Comparison of ENCODE assay signal across 1 cellular context in the genomic region with DNA sequence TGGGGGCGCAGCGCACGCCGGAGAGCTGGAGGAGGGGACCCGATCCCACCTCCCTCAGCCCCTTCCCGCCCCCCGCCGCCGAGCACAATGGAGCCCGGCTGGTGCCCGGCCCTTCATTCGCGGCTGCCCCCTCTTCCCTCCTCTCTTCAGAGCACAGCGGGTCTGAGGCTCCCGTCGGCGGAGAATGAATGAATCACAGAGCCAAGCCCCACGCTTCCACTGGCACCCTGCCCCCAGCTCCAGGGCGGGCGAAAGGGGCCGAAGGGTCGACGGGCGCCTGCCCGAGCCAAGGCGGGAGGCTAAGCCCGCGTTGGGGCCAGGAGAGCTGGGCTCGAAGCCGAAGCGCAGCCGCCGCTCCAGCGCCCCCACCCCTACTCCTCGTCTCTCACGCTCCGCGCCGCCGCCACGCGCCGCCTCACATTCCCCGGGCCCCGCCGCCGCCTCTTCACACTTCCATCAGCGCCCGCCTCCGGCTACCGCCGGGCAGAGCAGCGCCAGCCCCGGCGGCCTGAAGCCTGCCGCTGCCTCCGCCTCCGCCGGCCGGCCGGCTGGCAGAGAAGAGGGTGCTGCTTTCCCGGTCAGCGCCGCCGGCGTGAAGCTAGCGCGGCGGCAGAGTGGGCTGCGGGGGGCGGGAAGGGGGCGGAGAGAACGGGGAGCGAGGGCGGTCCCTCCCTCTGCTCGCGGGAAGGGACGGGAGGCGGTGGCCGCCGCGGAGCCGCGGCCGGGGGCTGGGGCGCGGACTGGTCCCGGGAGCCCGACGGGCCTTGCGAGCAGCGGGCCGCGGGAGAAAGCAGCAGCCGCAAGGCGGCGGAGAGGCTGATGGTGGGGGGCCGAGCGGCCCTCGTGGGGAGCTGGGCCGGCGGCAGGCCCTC.
A peak's percentile ranks its signal among the peaks of the same experiment; 100 is the strongest.
TF ChIP-seq lines count a peak whose summit lies in the region.

A gene with protein sequence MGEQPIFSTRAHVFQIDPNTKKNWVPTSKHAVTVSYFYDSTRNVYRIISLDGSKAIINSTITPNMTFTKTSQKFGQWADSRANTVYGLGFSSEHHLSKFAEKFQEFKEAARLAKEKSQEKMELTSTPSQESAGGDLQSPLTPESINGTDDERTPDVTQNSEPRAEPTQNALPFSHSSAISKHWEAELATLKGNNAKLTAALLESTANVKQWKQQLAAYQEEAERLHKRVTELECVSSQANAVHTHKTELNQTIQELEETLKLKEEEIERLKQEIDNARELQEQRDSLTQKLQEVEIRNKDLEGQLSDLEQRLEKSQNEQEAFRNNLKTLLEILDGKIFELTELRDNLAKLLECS (minus strand): TSS at position 616 of the 872 bp plus-strand sequence. CDS start 1,360 bp downstream, outside the sequence.

TF ChIP-seq in HepG2, 621 proteins besides CTCF, POLR2A, EP300 and RAD21 (continued from another document and continues in another):
- peak; percentile 64; the same call in 1 of the 2 replicates for TF ChIP-seq JUNB (CRISPR knock-in tag; IDR thresholded peaks at IDR 0.05; ENCODE audit: borderline replicate concordance)
- TF ChIP-seq, protein P1, sequence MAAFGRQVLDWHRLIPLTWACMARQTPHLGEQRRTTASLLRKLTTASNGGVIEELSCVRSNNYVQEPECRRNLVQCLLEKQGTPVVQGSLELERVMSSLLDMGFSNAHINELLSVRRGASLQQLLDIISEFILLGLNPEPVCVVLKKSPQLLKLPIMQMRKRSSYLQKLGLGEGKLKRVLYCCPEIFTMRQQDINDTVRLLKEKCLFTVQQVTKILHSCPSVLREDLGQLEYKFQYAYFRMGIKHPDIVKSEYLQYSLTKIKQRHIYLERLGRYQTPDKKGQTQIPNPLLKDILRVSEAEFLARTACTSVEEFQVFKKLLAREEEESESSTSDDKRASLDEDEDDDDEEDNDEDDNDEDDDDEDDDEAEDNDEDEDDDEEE (CRISPR knock-in tag; IDR thresholded peaks at IDR 0.05): peak; percentile 79; the same call in 1 of the 2 replicates
- no peak for TF ChIP-seq RFX3 (CRISPR knock-in tag; IDR thresholded peaks at IDR 0.05)
- TF ChIP-seq ZNF136 (CRISPR knock-in tag; IDR thresholded peaks at IDR 0.05; ENCODE audit: low read depth): no peak
- TF ChIP-seq, protein P2, sequence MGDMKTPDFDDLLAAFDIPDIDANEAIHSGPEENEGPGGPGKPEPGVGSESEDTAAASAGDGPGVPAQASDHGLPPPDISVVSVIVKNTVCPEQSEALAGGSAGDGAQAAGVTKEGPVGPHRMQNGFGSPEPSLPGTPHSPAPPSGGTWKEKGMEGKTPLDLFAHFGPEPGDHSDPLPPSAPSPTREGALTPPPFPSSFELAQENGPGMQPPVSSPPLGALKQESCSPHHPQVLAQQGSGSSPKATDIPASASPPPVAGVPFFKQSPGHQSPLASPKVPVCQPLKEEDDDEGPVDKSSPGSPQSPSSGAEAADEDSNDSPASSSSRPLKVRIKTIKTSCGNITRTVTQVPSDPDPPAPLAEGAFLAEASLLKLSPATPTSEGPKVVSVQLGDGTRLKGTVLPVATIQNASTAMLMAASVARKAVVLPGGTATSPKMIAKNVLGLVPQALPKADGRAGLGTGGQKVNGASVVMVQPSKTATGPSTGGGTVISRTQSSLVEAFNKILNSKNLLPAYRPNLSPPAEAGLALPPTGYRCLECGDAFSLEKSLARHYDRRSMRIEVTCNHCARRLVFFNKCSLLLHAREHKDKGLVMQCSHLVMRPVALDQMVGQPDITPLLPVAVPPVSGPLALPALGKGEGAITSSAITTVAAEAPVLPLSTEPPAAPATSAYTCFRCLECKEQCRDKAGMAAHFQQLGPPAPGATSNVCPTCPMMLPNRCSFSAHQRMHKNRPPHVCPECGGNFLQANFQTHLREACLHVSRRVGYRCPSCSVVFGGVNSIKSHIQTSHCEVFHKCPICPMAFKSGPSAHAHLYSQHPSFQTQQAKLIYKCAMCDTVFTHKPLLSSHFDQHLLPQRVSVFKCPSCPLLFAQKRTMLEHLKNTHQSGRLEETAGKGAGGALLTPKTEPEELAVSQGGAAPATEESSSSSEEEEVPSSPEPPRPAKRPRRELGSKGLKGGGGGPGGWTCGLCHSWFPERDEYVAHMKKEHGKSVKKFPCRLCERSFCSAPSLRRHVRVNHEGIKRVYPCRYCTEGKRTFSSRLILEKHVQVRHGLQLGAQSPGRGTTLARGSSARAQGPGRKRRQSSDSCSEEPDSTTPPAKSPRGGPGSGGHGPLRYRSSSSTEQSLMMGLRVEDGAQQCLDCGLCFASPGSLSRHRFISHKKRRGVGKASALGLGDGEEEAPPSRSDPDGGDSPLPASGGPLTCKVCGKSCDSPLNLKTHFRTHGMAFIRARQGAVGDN (CRISPR knock-in tag; IDR thresholded peaks at IDR 0.05): peak; percentile 89
- no peak for TF ChIP-seq EZH2 (conservative IDR thresholded peaks at IDR 0.05; ENCODE audit: low read depth, low read length)
- TF ChIP-seq TGIF2 (CRISPR knock-in tag; IDR thresholded peaks at IDR 0.05): no peak
- TF ChIP-seq, protein P3, sequence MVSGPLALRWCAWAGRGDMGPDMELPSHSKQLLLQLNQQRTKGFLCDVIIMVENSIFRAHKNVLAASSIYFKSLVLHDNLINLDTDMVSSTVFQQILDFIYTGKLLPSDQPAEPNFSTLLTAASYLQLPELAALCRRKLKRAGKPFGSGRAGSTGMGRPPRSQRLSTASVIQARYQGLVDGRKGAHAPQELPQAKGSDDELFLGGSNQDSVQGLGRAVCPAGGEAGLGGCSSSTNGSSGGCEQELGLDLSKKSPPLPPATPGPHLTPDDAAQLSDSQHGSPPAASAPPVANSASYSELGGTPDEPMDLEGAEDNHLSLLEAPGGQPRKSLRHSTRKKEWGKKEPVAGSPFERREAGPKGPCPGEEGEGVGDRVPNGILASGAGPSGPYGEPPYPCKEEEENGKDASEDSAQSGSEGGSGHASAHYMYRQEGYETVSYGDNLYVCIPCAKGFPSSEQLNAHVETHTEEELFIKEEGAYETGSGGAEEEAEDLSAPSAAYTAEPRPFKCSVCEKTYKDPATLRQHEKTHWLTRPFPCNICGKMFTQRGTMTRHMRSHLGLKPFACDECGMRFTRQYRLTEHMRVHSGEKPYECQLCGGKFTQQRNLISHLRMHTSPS (CRISPR knock-in tag; IDR thresholded peaks at IDR 0.05; ENCODE audit: low read depth): no peak
- peak; percentile 25; the same call in 1 of the 2 replicates for TF ChIP-seq ZNF746 (CRISPR knock-in tag; IDR thresholded peaks at IDR 0.05)
- TF ChIP-seq, protein P4, sequence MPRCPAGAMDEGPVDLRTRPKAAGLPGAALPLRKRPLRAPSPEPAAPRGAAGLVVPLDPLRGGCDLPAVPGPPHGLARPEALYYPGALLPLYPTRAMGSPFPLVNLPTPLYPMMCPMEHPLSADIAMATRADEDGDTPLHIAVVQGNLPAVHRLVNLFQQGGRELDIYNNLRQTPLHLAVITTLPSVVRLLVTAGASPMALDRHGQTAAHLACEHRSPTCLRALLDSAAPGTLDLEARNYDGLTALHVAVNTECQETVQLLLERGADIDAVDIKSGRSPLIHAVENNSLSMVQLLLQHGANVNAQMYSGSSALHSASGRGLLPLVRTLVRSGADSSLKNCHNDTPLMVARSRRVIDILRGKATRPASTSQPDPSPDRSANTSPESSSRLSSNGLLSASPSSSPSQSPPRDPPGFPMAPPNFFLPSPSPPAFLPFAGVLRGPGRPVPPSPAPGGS (CRISPR knock-in tag; IDR thresholded peaks at IDR 0.05): no peak
- 0 out of 2 replicates have a peak, but pooled peaks have one; percentile 46 for TF ChIP-seq SP5 (CRISPR knock-in tag; IDR thresholded peaks at IDR 0.05; ENCODE audit: borderline replicate concordance, low read depth)
- TF ChIP-seq, protein P5, sequence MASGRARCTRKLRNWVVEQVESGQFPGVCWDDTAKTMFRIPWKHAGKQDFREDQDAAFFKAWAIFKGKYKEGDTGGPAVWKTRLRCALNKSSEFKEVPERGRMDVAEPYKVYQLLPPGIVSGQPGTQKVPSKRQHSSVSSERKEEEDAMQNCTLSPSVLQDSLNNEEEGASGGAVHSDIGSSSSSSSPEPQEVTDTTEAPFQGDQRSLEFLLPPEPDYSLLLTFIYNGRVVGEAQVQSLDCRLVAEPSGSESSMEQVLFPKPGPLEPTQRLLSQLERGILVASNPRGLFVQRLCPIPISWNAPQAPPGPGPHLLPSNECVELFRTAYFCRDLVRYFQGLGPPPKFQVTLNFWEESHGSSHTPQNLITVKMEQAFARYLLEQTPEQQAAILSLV (CRISPR knock-in tag; IDR thresholded peaks at IDR 0.05; ENCODE audit: borderline replicate concordance): no peak
- TF ChIP-seq ZNF143 (CRISPR knock-in tag; IDR thresholded peaks at IDR 0.05): no peak
- TF ChIP-seq, protein P6, sequence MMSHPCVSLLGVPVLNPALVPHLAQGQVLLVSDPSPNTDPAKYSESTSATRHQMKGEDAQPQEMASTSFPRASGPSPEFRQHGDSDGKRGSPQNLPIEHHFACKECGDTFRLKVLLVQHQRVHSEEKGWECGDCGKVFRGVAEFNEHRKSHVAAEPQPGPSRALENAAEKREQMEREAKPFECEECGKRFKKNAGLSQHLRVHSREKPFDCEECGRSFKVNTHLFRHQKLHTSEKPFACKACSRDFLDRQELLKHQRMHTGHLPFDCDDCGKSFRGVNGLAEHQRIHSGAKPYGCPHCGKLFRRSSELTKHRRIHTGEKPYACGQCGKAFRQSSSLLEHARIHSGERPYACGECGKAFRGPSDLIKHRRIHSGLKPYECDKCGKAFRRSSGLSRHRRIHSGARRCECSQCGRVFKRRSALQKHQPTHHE (CRISPR knock-in tag; IDR thresholded peaks at IDR 0.05; ENCODE audit: borderline replicate concordance): 0 out of 2 replicates have a peak, but pooled peaks have one; percentile 39
- TF ChIP-seq ZFP41 (CRISPR knock-in tag; IDR thresholded peaks at IDR 0.05; ENCODE audit: borderline replicate concordance): no peak
- TF ChIP-seq PHF8 (CRISPR knock-in tag; IDR thresholded peaks at IDR 0.05): no peak
- no peak for TF ChIP-seq ISL2 (CRISPR knock-in tag; IDR thresholded peaks at IDR 0.05)
- TF ChIP-seq, protein P7, sequence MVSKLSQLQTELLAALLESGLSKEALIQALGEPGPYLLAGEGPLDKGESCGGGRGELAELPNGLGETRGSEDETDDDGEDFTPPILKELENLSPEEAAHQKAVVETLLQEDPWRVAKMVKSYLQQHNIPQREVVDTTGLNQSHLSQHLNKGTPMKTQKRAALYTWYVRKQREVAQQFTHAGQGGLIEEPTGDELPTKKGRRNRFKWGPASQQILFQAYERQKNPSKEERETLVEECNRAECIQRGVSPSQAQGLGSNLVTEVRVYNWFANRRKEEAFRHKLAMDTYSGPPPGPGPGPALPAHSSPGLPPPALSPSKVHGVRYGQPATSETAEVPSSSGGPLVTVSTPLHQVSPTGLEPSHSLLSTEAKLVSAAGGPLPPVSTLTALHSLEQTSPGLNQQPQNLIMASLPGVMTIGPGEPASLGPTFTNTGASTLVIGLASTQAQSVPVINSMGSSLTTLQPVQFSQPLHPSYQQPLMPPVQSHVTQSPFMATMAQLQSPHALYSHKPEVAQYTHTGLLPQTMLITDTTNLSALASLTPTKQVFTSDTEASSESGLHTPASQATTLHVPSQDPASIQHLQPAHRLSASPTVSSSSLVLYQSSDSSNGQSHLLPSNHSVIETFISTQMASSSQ (IDR thresholded peaks at IDR 0.05; ENCODE audit: low read depth): no peak
- TF ChIP-seq, protein P7 (CRISPR knock-in tag; IDR thresholded peaks at IDR 0.05; ENCODE audit: borderline replicate concordance): no peak
- TF ChIP-seq NFE2 (CRISPR knock-in tag; IDR thresholded peaks at IDR 0.05): no peak
- TF ChIP-seq, protein P8, sequence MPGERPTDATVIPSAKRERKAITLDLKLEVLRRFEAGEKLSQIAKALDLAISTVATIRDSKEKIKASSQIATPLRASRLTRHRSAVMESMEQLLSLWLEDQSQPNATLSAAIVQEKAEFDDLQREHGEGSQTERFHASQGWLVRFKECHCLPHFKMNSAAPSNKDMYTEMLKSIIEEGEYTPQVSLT (CRISPR knock-in tag; IDR thresholded peaks at IDR 0.05; ENCODE audit: borderline replicate concordance, low read depth): no peak; the same call in 1 of the 2 replicates
- TF ChIP-seq, protein P9, sequence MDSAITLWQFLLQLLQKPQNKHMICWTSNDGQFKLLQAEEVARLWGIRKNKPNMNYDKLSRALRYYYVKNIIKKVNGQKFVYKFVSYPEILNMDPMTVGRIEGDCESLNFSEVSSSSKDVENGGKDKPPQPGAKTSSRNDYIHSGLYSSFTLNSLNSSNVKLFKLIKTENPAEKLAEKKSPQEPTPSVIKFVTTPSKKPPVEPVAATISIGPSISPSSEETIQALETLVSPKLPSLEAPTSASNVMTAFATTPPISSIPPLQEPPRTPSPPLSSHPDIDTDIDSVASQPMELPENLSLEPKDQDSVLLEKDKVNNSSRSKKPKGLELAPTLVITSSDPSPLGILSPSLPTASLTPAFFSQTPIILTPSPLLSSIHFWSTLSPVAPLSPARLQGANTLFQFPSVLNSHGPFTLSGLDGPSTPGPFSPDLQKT (CRISPR knock-in tag; IDR thresholded peaks at IDR 0.05; ENCODE audit: borderline replicate concordance): 0 out of 2 replicates have a peak, but pooled peaks have one; percentile 36
- TF ChIP-seq, protein P10, sequence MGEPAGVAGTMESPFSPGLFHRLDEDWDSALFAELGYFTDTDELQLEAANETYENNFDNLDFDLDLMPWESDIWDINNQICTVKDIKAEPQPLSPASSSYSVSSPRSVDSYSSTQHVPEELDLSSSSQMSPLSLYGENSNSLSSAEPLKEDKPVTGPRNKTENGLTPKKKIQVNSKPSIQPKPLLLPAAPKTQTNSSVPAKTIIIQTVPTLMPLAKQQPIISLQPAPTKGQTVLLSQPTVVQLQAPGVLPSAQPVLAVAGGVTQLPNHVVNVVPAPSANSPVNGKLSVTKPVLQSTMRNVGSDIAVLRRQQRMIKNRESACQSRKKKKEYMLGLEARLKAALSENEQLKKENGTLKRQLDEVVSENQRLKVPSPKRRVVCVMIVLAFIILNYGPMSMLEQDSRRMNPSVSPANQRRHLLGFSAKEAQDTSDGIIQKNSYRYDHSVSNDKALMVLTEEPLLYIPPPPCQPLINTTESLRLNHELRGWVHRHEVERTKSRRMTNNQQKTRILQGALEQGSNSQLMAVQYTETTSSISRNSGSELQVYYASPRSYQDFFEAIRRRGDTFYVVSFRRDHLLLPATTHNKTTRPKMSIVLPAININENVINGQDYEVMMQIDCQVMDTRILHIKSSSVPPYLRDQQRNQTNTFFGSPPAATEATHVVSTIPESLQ (CRISPR knock-in tag; conservative IDR thresholded peaks at IDR 0.05): no peak; the same call in 1 of the 2 replicates
- TF ChIP-seq ZNF33A (CRISPR knock-in tag; IDR thresholded peaks at IDR 0.05; ENCODE audit: borderline replicate concordance): no peak
- no peak for TF ChIP-seq THYN1 (CRISPR knock-in tag; IDR thresholded peaks at IDR 0.05; ENCODE audit: borderline replicate concordance, low read depth)
- no peak for TF ChIP-seq ZNF567 (CRISPR knock-in tag; IDR thresholded peaks at IDR 0.05; ENCODE audit: borderline replicate concordance)
